ENCODE assay signal across 8 cellular contexts in genomic region chr1:66242646-66243547, GRCh38.
DNase-seq lines count a peak whose midpoint lies in the region; ATAC-seq and TF ChIP-seq lines count a peak whose summit lies in the region.

No MANE protein-coding gene starts in this region.

- H3K27me3 ChIP-seq in left lung, result no peaks in the 10 kb centered on the region

- H3K27ac ChIP-seq in cingulate gyrus (ENCODE audit: low read depth, low read length) (peak overlapping the region; percentile 67), left lung (no peak overlapping the region)

- no peak overlapping the region for H3K4me3 ChIP-seq in left lung

- peak; percentile 88 to 97 for TF ChIP-seq CTCF in left lung (IDR thresholded peaks at IDR 0.05)

- intact Hi-C loops in left lung (cut with DNase I), result loop anchor here (5.0 to 10.0 kb wide), 2 partner anchors 202 to 281 kb away; no protein-coding TSS in a partner anchor

- ATAC-seq in GM19372 (IDR thresholded peaks at IDR 0.05; ENCODE audit: low read depth, unreplicated experiment), result peak; percentile 74
- ATAC-seq in HG03520 (IDR thresholded peaks at IDR 0.05; ENCODE audit: unreplicated experiment), result peak; percentile 60
- ATAC-seq in left lung, result peak; percentile 100

- DNase-seq in C1 segment of cervical spinal cord (lab: John Stamatoyannopoulos, UW), result peak; percentile 34 to 86 (median 74)
- peak; percentile 23 for DNase-seq in NCI-H524 treated with DMSO at 0.1 percent for 48 hours (lab: John Stamatoyannopoulos, UW)
- DNase-seq in activated CD4-positive, alpha-beta T cell treated with anti-CD3 and anti-CD28 coated beads for 4 hours, result peak; percentile 70 to 74
- DNase-seq in left lung, result peak; percentile 83 to 90
- peak; percentile 40 to 58 (median 41) for DNase-seq in stimulated activated CD4-positive, alpha-beta T cell treated with anti-CD3 and anti-CD28 coated beads, TNF-alpha, amount 100 ng/mL, for 1 hour (ENCODE audit: low read depth in 3 of 3, low spot score in 1 of 3)

- H3K36me3 ChIP-seq in left lung, result no peaks in the 10 kb centered on the region

- no peaks in the 10 kb centered on the region for H3K9me3 ChIP-seq in left lung

- H3K4me1 ChIP-seq in left lung, result peaks cover 0 to 5% of the 10 kb centered on the region in 2 donors

Comparison
In these comparisons a context has a peak if more than half of its experiments do, and no peak if none do; other contexts are left out.
1. DNase-seq: peak in every context shown above with its lines; median percentile 86 in left lung; 74 in C1 segment of cervical spinal cord; 72 in activated CD4-positive, alpha-beta T cell treated with anti-CD3 and anti-CD28 coated beads for 4 hours; 41 in stimulated activated CD4-positive, alpha-beta T cell treated with anti-CD3 and anti-CD28 coated beads, TNF-alpha, amount 100 ng/mL, for 1 hour; 23 in NCI-H524 treated with DMSO at 0.1 percent for 48 hours.